ENCODE assay signal across 24 cellular contexts in the genomic region with DNA sequence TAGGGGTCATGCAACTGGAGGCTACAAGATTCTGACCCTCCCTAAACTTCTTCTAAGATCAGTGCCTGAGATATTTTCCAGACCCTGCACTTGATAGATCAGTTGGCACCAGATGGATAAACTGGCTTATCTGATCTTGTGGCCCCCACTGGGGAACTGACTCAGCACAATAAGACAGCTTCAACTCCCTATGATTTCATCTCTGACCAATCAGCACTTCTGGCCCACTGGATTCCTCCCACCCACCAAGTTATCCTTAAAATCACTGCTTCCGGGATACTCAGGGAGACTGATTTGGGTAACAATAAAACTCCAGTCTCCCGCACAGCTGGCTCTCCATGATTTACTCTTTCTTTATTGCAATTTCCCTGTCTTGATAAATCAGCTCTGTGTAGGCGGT.
"Had no signal": no experiment of that assay in that cellular context is flagged by ENCODE, and none has a peak within 500 bp of the region (broad histone marks: within the 10 kb centered on the region; RNA-seq: fewer than 3 reads in every experiment).

No MANE protein-coding gene starts in this region.

- H3K4me3 ChIP-seq: esophagus muscularis mucosa, gastroesophageal sphincter, left lung, neural progenitor cell, smooth muscle cell, thyroid gland, vagina had no signal

- H3K27me3 ChIP-seq: esophagus muscularis mucosa, foreskin keratinocyte, gastroesophageal sphincter, left lung, neural progenitor cell, thyroid gland, vagina had no signal

- H3K4me1 ChIP-seq: esophagus muscularis mucosa, foreskin keratinocyte, gastroesophageal sphincter, left lung, parathyroid adenoma, thyroid gland, vagina had no signal

- H3K36me3 ChIP-seq: esophagus muscularis mucosa, gastroesophageal sphincter, left lung, neural progenitor cell, thyroid gland, vagina had no signal

- DNase-seq: effector CD8-positive, alpha-beta T cell; foreskin keratinocyte; glutamatergic neuron; hypothalamus; left cardiac atrium; left lung; mesenchymal stem cell; midbrain; naive thymus-derived CD4-positive, alpha-beta T cell; stimulated activated CD4-positive, alpha-beta T cell treated with anti-CD3 and anti-CD28 coated beads, Interleukin-12 subunit alpha, Interleukin-12 subunit beta, amount 100 ng/mL, for 4 hours; stimulated activated CD4-positive, alpha-beta T cell treated with anti-CD3 and anti-CD28 coated beads, Interleukin-1b, Interleukin-23, amount 100 ng/mL, for 48 hours; stimulated activated CD4-positive, alpha-beta T cell treated with anti-CD3 and anti-CD28 coated beads, Interleukin-4, amount 100 ng/mL, for 1 hour; stimulated activated CD8-positive, alpha-beta memory T cell treated with anti-CD3 and anti-CD28 coated beads, Interleukin-4, amount 100 ng/mL, for 48 hours; stimulated activated naive CD4-positive, alpha-beta T cell; stimulated activated naive CD8-positive, alpha-beta T cell treated with anti-CD3 and anti-CD28 coated beads, Interleukin-15, amount 100 ng/mL, for 72 hours; thyroid gland; trophoblast cell had no signal

- H3K27ac ChIP-seq: esophagus muscularis mucosa, foreskin keratinocyte, gastroesophageal sphincter, left lung, neural progenitor cell, parathyroid adenoma, thyroid gland, vagina had no signal

- H3K9me3 ChIP-seq: esophagus muscularis mucosa, gastroesophageal sphincter, thyroid gland, vagina had no signal

- ATAC-seq: foreskin keratinocyte; gastroesophageal sphincter; left cardiac atrium; left lung; naive thymus-derived CD4-positive, alpha-beta T cell; sciatic nerve; stimulated activated naive CD8-positive, alpha-beta T cell treated with anti-CD3 and anti-CD28 coated beads, Interleukin-15, amount 100 ng/mL, for 72 hours had no signal
